Comparison of ENCODE assay signal across 10 cellular contexts in genomic region chr7:106717254-106717996, GRCh38. TPM values are rescaled to one million over a fixed set of nuclear protein-coding genes. Genes with fewer than 3 reads are reported as not detected.
DNase-seq lines count a peak whose midpoint lies in the region; ATAC-seq, FAIRE-seq and TF ChIP-seq lines count a peak whose summit lies in the region.
"Had no signal": no experiment of that assay in that cellular context is flagged by ENCODE, and none has a peak within 500 bp of the region (broad histone marks: within the 10 kb centered on the region; RNA-seq: fewer than 3 reads in every experiment).

No MANE protein-coding gene starts in this region.

- H4K20me1 ChIP-seq in HCT116 (ENCODE audit: insufficient read depth), result no peaks in the 10 kb centered on the region

- CTCF ChIA-PET in HCT116 (lab: Charles Lee), result interaction anchor here (1.6 kb wide), 1 partner anchor 19 kb away, joined by 7 read pairs; no protein-coding TSS in a partner anchor

- WGBS in tibial nerve, 2 donors, result 61 to 73% methylated on average over 1 of the region's 1 CpG
- 34 to 54% methylated on average over 1 of the region's 1 CpG for WGBS in thyroid gland, 2 donors

- no peaks in the 10 kb centered on the region for H3K79me2 ChIP-seq in HCT116 (ENCODE audit: insufficient read depth, low read length)

- H3K4me3 ChIP-seq in HCT116 (replicated peaks in 1 of 2; ENCODE audit: low read depth in 1 of 2, low read length in 2 of 2) (peak overlapping the region in 1 of 2 experiments; percentile 22; a peak in 1 of 4 replicates), tibial nerve (no peak overlapping the region), thyroid gland (replicated peaks in 1 of 3) (no peak overlapping the region)

- DNase-seq in HCT116 (ENCODE audit: low read depth, low spot score) (no peak), RCC 7860 (ENCODE audit: low spot score) (peak; percentile 8), fibroblast of gingiva (ENCODE audit: low read depth) (peak; percentile 80), tibial nerve (ENCODE audit: low spot score in 2 of 2) (no peak), amygdala (lab: John Stamatoyannopoulos, UW) (no peak), thyroid gland (no peak)
- DNase-seq in activated CD4-positive, alpha-beta T cell treated with anti-CD3 and anti-CD28 coated beads, Interleukin-2, amount 50 U/mL, for 1 hour, result no peak
- DNase-seq: NCI-H446 had no signal

- H3K27me3 ChIP-seq in HCT116 (ENCODE audit: insufficient read depth, low read length), result no peaks in the 10 kb centered on the region
- H3K27me3 ChIP-seq in tibial nerve, result no peaks in the 10 kb centered on the region
- H3K27me3 ChIP-seq in thyroid gland, result no peaks in the 10 kb centered on the region

- RAD21 ChIA-PET in HCT116 (lab: Charles Lee; ENCODE audit: low non-redundant PET in 1 of 2, low total read pairs in 2 of 2, uncharacterized antibody in 2 of 2, unreplicated experiment in 2 of 2), result no interaction called here

- TF ChIP-seq RAD21 in HCT116 (IDR thresholded peaks at IDR 0.05; ENCODE audit: low read depth), result no peak

- no TSS peak for BruUV-seq in HCT116 (replicated peaks; lab: Mats Ljungman, UMichigan)

- peak; percentile 59; the same call in 1 of the 2 replicates for ATAC-seq in HCT116

- TF ChIP-seq CTCF in HCT116 (IDR thresholded peaks at IDR 0.05 in 2 of 3, conservative IDR thresholded peaks at IDR 0.05 in 1 of 3; ENCODE audit: borderline replicate concordance in 1 of 3, insufficient read depth in 1 of 3, low read depth in 2 of 3, low read length in 2 of 3), result no peak
- TF ChIP-seq CTCF in tibial nerve (IDR thresholded peaks at IDR 0.05), result no peak
- TF ChIP-seq CTCF in thyroid gland (IDR thresholded peaks at IDR 0.05), result no peak

- no peaks in the 10 kb centered on the region for H3K9me2 ChIP-seq in HCT116 (ENCODE audit: insufficient read depth)

- FAIRE-seq in RCC 7860 (lab: Jason Lieb, UNC), result no peak
- FAIRE-seq: colon, TTC549 had no signal

- H3K36me3 ChIP-seq in HCT116 (ENCODE audit: control insufficient read depth in 1 of 2, insufficient read depth in 2 of 2, low read length in 2 of 2) (no peaks in the 10 kb centered on the region), tibial nerve (no peaks in the 10 kb centered on the region), thyroid gland (no peaks in the 10 kb centered on the region)

- no peak for TF ChIP-seq EP300 in tibial nerve (IDR thresholded peaks at IDR 0.05)

- peak overlapping the region; percentile 70 for H3K4me2 ChIP-seq in HCT116 (ENCODE audit: low read length)

- H3K4me1 ChIP-seq in HCT116 (ENCODE audit: control insufficient read depth in 1 of 2, insufficient read depth in 2 of 2, low read length in 2 of 2) (peaks cover 15 to 29% of the 10 kb centered on the region in 2 experiments), tibial nerve (peaks cover 0 to 13% (median 9%) of the 10 kb centered on the region in 4 donors), thyroid gland (peaks cover 4 to 9% of the 10 kb centered on the region in 2 donors)

- H3K9me3 ChIP-seq in HCT116 (ENCODE audit: control insufficient read depth in 1 of 2, insufficient read depth in 1 of 2, low read depth in 1 of 2, low read length in 2 of 2), result no peaks in the 10 kb centered on the region
- H3K9me3 ChIP-seq in tibial nerve, result no peaks in the 10 kb centered on the region
- no peaks in the 10 kb centered on the region for H3K9me3 ChIP-seq in thyroid gland

- H2AFZ ChIP-seq in HCT116 (ENCODE audit: low read depth, low read length, poor library complexity, severe bottlenecking), result no peak overlapping the region

- intact Hi-C loops in HCT116 (cut with micrococcal nuclease), result no loop called here
- intact Hi-C loops in thyroid gland (cut with DNase I), result no loop called here

- H3K9ac ChIP-seq in HCT116 (ENCODE audit: low read length), result peak overlapping the region; percentile 37

- POLR2A ChIA-PET in HCT116 (lab: Charles Lee), result interaction anchor here (1.2 kb wide), 1 partner anchor 13 kb away, joined by 3 read pairs; no protein-coding TSS in a partner anchor

- peak overlapping the region; percentile 62; the same call in 1 of the 2 replicates for H3K27ac ChIP-seq in HCT116 (ENCODE audit: low read depth, low read length)
- H3K27ac ChIP-seq in tibial nerve, result peak overlapping the region in 3 of 4 donors; percentile 36 to 72 (median 62)
- H3K27ac ChIP-seq in thyroid gland, result no peak overlapping the region

- no peak for TF ChIP-seq POLR2A in HCT116 (IDR thresholded peaks at IDR 0.05; ENCODE audit: borderline replicate concordance, extremely low read depth, insufficient read depth, insufficient read length)
- TF ChIP-seq POLR2A in tibial nerve (IDR thresholded peaks at IDR 0.05), result no peak
- no peak for TF ChIP-seq POLR2A in thyroid gland (IDR thresholded peaks at IDR 0.05)

TF ChIP-seq in HCT116, 20 proteins besides CTCF, POLR2A, EP300 and RAD21:
- TF ChIP-seq TCF7L2 (IDR thresholded peaks at IDR 0.05; ENCODE audit: borderline replicate concordance, extremely low read depth, insufficient read depth, insufficient read length) (no peak), FOSL1 (IDR thresholded peaks at IDR 0.05; ENCODE audit: low read depth) (0 out of 2 replicates have a peak, but pooled peaks have one; percentile 8), JUND (IDR thresholded peaks at IDR 0.05) (no peak)

RNA-seq across cellular contexts. Expression of gene CCDC71L, which starts 56.5 kb away (rescaled TPM):
- total RNA-seq in HCT116 (2021; ENCODE audit: unreplicated experiment) (21.1 TPM), tibial nerve (10 to 100 TPM; 19.0 to 36.9 (median 22.8) TPM), thyroid gland (10 to 100 TPM; 19.9 to 33.5 (median 27.2) TPM)
- polyA plus RNA-seq in HCT116 (2012), result 7.3 and 9.7 TPM in 2 replicates

Comparison
In these comparisons a context has a peak if more than half of its experiments do, and no peak if none do; other contexts are left out.
1. DNase-seq: peak in RCC 7860 (single experiment) and fibroblast of gingiva (single experiment); none in HCT116 (single experiment), tibial nerve (0 of 2), activated CD4-positive, alpha-beta T cell treated with anti-CD3 and anti-CD28 coated beads, Interleukin-2, amount 50 U/mL, for 1 hour (single experiment), amygdala (0 of 56) and thyroid gland (0 of 2).
2. H3K27ac ChIP-seq: peak in HCT116 (single experiment) and tibial nerve (3 of 4); none in thyroid gland (0 of 3).